26 cellular contexts compared by ENCODE assay signal in the genomic region with DNA sequence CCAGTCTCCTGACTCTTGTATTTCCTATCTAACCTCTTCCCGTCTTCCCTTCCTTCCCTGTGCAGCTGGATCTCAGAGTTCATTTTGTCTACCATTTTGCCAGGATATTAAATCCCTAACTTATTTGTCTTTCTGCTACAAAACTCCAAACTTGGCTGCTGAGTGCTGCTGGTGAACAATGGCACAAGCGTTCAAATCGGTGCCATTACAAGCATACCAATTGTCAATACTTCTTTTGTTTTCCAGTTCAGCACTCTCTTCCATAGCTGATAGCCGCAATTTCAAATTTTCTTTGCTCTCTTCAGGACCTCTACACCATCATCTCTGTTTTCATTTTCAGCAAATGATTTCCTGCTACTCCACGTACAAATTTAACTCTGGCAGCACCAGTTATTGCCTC. TPM values are rescaled to one million over a fixed set of nuclear protein-coding genes. Genes with fewer than 3 reads are reported as not detected.
"Had no signal": no experiment of that assay in that cellular context is flagged by ENCODE, and none has a peak within 500 bp of the region (broad histone marks: within the 10 kb centered on the region; RNA-seq: fewer than 3 reads in every experiment).

No MANE protein-coding gene starts in this region.

- H3K4me1 Mint-ChIP-seq: activated CD8-positive, alpha-beta memory T cell treated with anti-CD3 and anti-CD28 coated beads, Interleukin-2, amount 10 ng/mL, durations not matched to agents 7 days and 5 days; activated naive CD4-positive, alpha-beta T cell treated with anti-CD3 and anti-CD28 coated beads, Interleukin-2, amount 10 ng/mL, durations not matched to agents 7 days and 5 days; nephron progenitor cell; stimulated activated naive B cell treated with anti-CD40 and anti-IgM and Interleukin-4, amounts not matched to agents 10 μg/mL and 1 μg/mL and 100 μg/mL, for 72 hours had no signal

- H3K27me3 ChIP-seq: sigmoid colon, upper lobe of left lung had no signal

- H3K9me3 ChIP-seq: mucosa of descending colon, sigmoid colon, upper lobe of left lung had no signal

- H3K4me3 ChIP-seq: cardiac muscle cell, mucosa of descending colon, sigmoid colon, smooth muscle cell, upper lobe of left lung had no signal

- H3K36me3 ChIP-seq: cardiac muscle cell, sigmoid colon had no signal

- H3K36me3 Mint-ChIP-seq: activated CD8-positive, alpha-beta memory T cell treated with anti-CD3 and anti-CD28 coated beads, Interleukin-2, amount 10 ng/mL, durations not matched to agents 7 days and 5 days; activated naive CD4-positive, alpha-beta T cell treated with anti-CD3 and anti-CD28 coated beads, Interleukin-2, amount 10 ng/mL, durations not matched to agents 7 days and 5 days; stimulated activated naive B cell treated with anti-CD40 and anti-IgM and Interleukin-4, amounts not matched to agents 10 μg/mL and 1 μg/mL and 100 μg/mL, for 72 hours had no signal

- H3K4me3 Mint-ChIP-seq: activated CD8-positive, alpha-beta memory T cell treated with anti-CD3 and anti-CD28 coated beads, Interleukin-2, amount 10 ng/mL, durations not matched to agents 7 days and 5 days; activated CD8-positive, alpha-beta T cell treated with anti-CD3 and anti-CD28 coated beads for 36 hours; activated naive CD4-positive, alpha-beta T cell treated with anti-CD3 and anti-CD28 coated beads, Interleukin-2, amount 10 ng/mL, durations not matched to agents 7 days and 5 days; dendritic cell treated with granulocyte-macrophage colony-stimulating factor and Interleukin-4, amounts not matched to agents 40 ng/mL and 50 ng/mL, for 4 days; nephron progenitor cell; stimulated activated naive B cell treated with anti-CD40 and anti-IgM and Interleukin-4, amounts not matched to agents 10 μg/mL and 1 μg/mL and 100 μg/mL, for 72 hours; T-helper 1 cell treated with Interleukin-12 subunit alpha and Interleukin-12 subunit beta and Interleukin-4 antibody, amounts not matched to agents 30 μg/mL and 1 μg/mL, for 36 hours had no signal

- ATAC-seq: activated CD8-positive, alpha-beta memory T cell treated with anti-CD3 and anti-CD28 coated beads, Interleukin-2, amount 10 ng/mL, durations not matched to agents 7 days and 5 days; activated CD8-positive, alpha-beta T cell treated with anti-CD3 and anti-CD28 coated beads for 36 hours; esophagus mucosa; left ventricle myocardium superior; mucosa of descending colon; stimulated activated naive B cell treated with anti-CD40 and anti-IgM and Interleukin-4, amounts not matched to agents 10 μg/mL and 1 μg/mL and 100 μg/mL, for 72 hours had no signal

- H3K4me2 ChIP-seq: smooth muscle cell had no signal

- H3K9me3 Mint-ChIP-seq: activated CD8-positive, alpha-beta T cell treated with anti-CD3 and anti-CD28 coated beads for 36 hours; activated naive CD4-positive, alpha-beta T cell treated with anti-CD3 and anti-CD28 coated beads, Interleukin-2, amount 10 ng/mL, durations not matched to agents 7 days and 5 days; dendritic cell treated with granulocyte-macrophage colony-stimulating factor and Interleukin-4, amounts not matched to agents 40 ng/mL and 50 ng/mL, for 4 days; nephron progenitor cell; stimulated activated naive B cell treated with anti-CD40 and anti-IgM and Interleukin-4, amounts not matched to agents 10 μg/mL and 1 μg/mL and 100 μg/mL, for 72 hours; T-helper 1 cell treated with Interleukin-12 subunit alpha and Interleukin-12 subunit beta and Interleukin-4 antibody, amounts not matched to agents 30 μg/mL and 1 μg/mL, for 36 hours had no signal

- H3K27ac Mint-ChIP-seq: activated CD8-positive, alpha-beta memory T cell treated with anti-CD3 and anti-CD28 coated beads, Interleukin-2, amount 10 ng/mL, durations not matched to agents 7 days and 5 days; activated CD8-positive, alpha-beta T cell treated with anti-CD3 and anti-CD28 coated beads for 36 hours; activated naive CD4-positive, alpha-beta T cell treated with anti-CD3 and anti-CD28 coated beads, Interleukin-2, amount 10 ng/mL, durations not matched to agents 7 days and 5 days; dendritic cell treated with granulocyte-macrophage colony-stimulating factor and Interleukin-4, amounts not matched to agents 40 ng/mL and 50 ng/mL, for 4 days; nephron progenitor cell; stimulated activated naive B cell treated with anti-CD40 and anti-IgM and Interleukin-4, amounts not matched to agents 10 μg/mL and 1 μg/mL and 100 μg/mL, for 72 hours; T-helper 1 cell treated with Interleukin-12 subunit alpha and Interleukin-12 subunit beta and Interleukin-4 antibody, amounts not matched to agents 30 μg/mL and 1 μg/mL, for 36 hours had no signal

- H3K27me3 Mint-ChIP-seq: activated naive CD4-positive, alpha-beta T cell treated with anti-CD3 and anti-CD28 coated beads, Interleukin-2, amount 10 ng/mL, durations not matched to agents 7 days and 5 days; dendritic cell treated with granulocyte-macrophage colony-stimulating factor and Interleukin-4, amounts not matched to agents 40 ng/mL and 50 ng/mL, for 4 days; stimulated activated naive B cell treated with anti-CD40 and anti-IgM and Interleukin-4, amounts not matched to agents 10 μg/mL and 1 μg/mL and 100 μg/mL, for 72 hours had no signal

- DNase-seq: activated CD4-positive, alpha-beta T cell treated with anti-CD3 and anti-CD28 coated beads for 48 hours; activated CD4-positive, CD25-positive, alpha-beta regulatory T cell; activated CD8-positive, alpha-beta memory T cell treated with anti-CD3 and anti-CD28 coated beads, Interleukin-2, amount 10 ng/mL, durations not matched to agents 7 days and 5 days; activated CD8-positive, alpha-beta T cell treated with anti-CD3 and anti-CD28 coated beads for 36 hours; activated effector memory CD4-positive, alpha-beta T cell treated with anti-CD3 and anti-CD28 coated beads, Interleukin-2, amount 50 U/mL, for 16 hours; activated naive CD4-positive, alpha-beta T cell treated with anti-CD3 and anti-CD28 coated beads, Interleukin-2, amount 10 ng/mL, durations not matched to agents 7 days and 5 days; activated T-cell treated with anti-CD3 and anti-CD28 coated beads for 4 hours; effector memory CD4-positive, alpha-beta T cell; left ventricle myocardium superior; mesenchymal stem cell; mucosa of descending colon; nephron progenitor cell; retina; sigmoid colon; stimulated activated CD4-positive, alpha-beta T cell treated with anti-CD3 and anti-CD28 coated beads, Interleukin-2, amount 100 ng/mL, for 48 hours; stimulated activated CD8-positive, alpha-beta memory T cell treated with anti-CD3 and anti-CD28 coated beads, Interleukin-4, amount 100 ng/mL, for 48 hours; stimulated activated naive B cell treated with anti-CD40 and anti-IgM and Interleukin-4, amounts not matched to agents 10 μg/mL and 1 μg/mL and 100 μg/mL, for 72 hours; upper lobe of left lung had no signal

- H3K27ac ChIP-seq: cardiac muscle cell, sigmoid colon, upper lobe of left lung had no signal

- H3K4me1 ChIP-seq: sigmoid colon, upper lobe of left lung had no signal

RNA-seq across cellular contexts. Expression of gene IL18, which starts 13.4 kb away (rescaled TPM):
- total RNA-seq: activated CD8-positive, alpha-beta T cell treated with anti-CD3 and anti-CD28 coated beads for 36 hours had no signal

RNA-seq across cellular contexts. Expression of gene TEX12, which starts 16.7 kb away (rescaled TPM):
- total RNA-seq: activated CD8-positive, alpha-beta memory T cell treated with anti-CD3 and anti-CD28 coated beads, Interleukin-2, amount 10 ng/mL, durations not matched to agents 7 days and 5 days; activated CD8-positive, alpha-beta T cell treated with anti-CD3 and anti-CD28 coated beads for 36 hours; cardiac muscle cell; chondrocyte; frontal cortex; left ventricle myocardium superior; smooth muscle cell had no signal
- polyA plus RNA-seq: endothelial cell of umbilical vein, sigmoid colon, smooth muscle cell had no signal
